In genomic region chrX:63466690-63467089, GRCh38 we compare ENCODE assay signal across 16 cellular contexts.
DNase-seq lines count a peak whose midpoint lies in the region; ATAC-seq and TF ChIP-seq lines count a peak whose summit lies in the region.
"Had no signal": no experiment of that assay in that cellular context is flagged by ENCODE, and none has a peak within 500 bp of the region (broad histone marks: within the 10 kb centered on the region; RNA-seq: fewer than 3 reads in every experiment).

No MANE protein-coding gene starts in this region.

- ATAC-seq in GM19452 (IDR thresholded peaks at IDR 0.05; ENCODE audit: unreplicated experiment), result no peak
- no peak for ATAC-seq in GM18909 (IDR thresholded peaks at IDR 0.05; ENCODE audit: poor library complexity, unreplicated experiment)

- H2BK5ac ChIP-seq in mesendoderm (ENCODE audit: low read length), result no peak overlapping the region

- H3K23ac ChIP-seq in mesendoderm (ENCODE audit: low read length), result no peak overlapping the region

- no peak overlapping the region for H2BK15ac ChIP-seq in mesendoderm (replicated peaks; ENCODE audit: low read depth)

- TF ChIP-seq CTCF in BE2C (IDR thresholded peaks at IDR 0.05; ENCODE audit: low read depth, low read length), result 0 out of 2 replicates have a peak, but pooled peaks have one; percentile 16
- 0 out of 2 replicates have a peak, but pooled peaks have one; percentile 23 for TF ChIP-seq CTCF in PC-9 (conservative IDR thresholded peaks at IDR 0.05)
- no peak for TF ChIP-seq CTCF in osteoblast (IDR thresholded peaks at IDR 0.05; ENCODE audit: extremely low read depth, low read depth, low read length)

- no peaks in the 10 kb centered on the region for H3K9me2 ChIP-seq in PC-9 (ENCODE audit: insufficient read depth)

- CTCF ChIA-PET in PC-9 (lab: Charles Lee), result no interaction called here

- no peak overlapping the region for H2BK120ac ChIP-seq in mesendoderm (ENCODE audit: low read depth, low read length)

- H3F3A ChIP-seq in PC-9 (ENCODE audit: insufficient read depth, low read depth), result no peaks in the 10 kb centered on the region

- DNase-seq in BE2C (no peak), H7 (peak; percentile 2), PC-9 (no peak), erythroblast (lab: John Stamatoyannopoulos, UW) (peak; percentile 0 to 12), mesendoderm (no peak), osteoblast (ENCODE audit: insufficient read length, low spot score, missing footprints) (no peak)
- DNase-seq: ACHN, NCI-H1092 treated with DMSO at 0.1 percent for 48 hours, NCI-H187, NCI-H446 treated with DMSO at 0.1 percent for 48 hours, NCI-H774, SIG-M5, T-helper 2 cell had no signal

- no peak overlapping the region for H4K5ac ChIP-seq in mesendoderm (ENCODE audit: low read length)

- H2AFZ ChIP-seq in PC-9, result no peak overlapping the region
- H2AFZ ChIP-seq in osteoblast (ENCODE audit: low read length), result no peak overlapping the region

- no peak overlapping the region for H3K18ac ChIP-seq in mesendoderm (ENCODE audit: low read length)

- no CpG with 5 or more reads among the region's 4 CpGs for WGBS in mesendoderm (ENCODE audit: extremely low coverage, insufficient coverage, low lambda C conversion rate)

- H3K27ac ChIP-seq in PC-9 (no peak overlapping the region), mesendoderm (ENCODE audit: low read depth, low read length) (no peak overlapping the region), osteoblast (ENCODE audit: low read depth, low read length) (no peak overlapping the region)
- H3K27ac ChIP-seq: BLaER1 had no signal

- H3K79me2 ChIP-seq in PC-9 (ENCODE audit: low read depth) (no peaks in the 10 kb centered on the region), mesendoderm (ENCODE audit: control insufficient read depth, insufficient read depth, low read length) (no peaks in the 10 kb centered on the region), osteoblast (ENCODE audit: insufficient read depth, low read length) (no peaks in the 10 kb centered on the region)

- no peak for TF ChIP-seq POLR2A in erythroblast (IDR thresholded peaks at IDR 0.05; ENCODE audit: low read length)

- H3K79me1 ChIP-seq in mesendoderm (ENCODE audit: low read length), result no peaks in the 10 kb centered on the region

- H3K4me3 ChIP-seq in BE2C (ENCODE audit: low read depth, low read length) (no peak overlapping the region), H7 (ENCODE audit: insufficient read depth, low read depth, low read length) (no peak overlapping the region), PC-9 (no peak overlapping the region), mesendoderm (ENCODE audit: low read length) (no peak overlapping the region), osteoblast (ENCODE audit: insufficient read depth, low read length) (no peak overlapping the region)
- H3K4me3 ChIP-seq: BLaER1 had no signal

- BruUV-seq in PC-9 (replicated peaks; lab: Mats Ljungman, UMichigan), result no TSS peak

- no peak overlapping the region for H3K56ac ChIP-seq in mesendoderm (ENCODE audit: low read length)

- H3K4me1 ChIP-seq in BE2C, result no peaks in the 10 kb centered on the region
- H3K4me1 ChIP-seq in PC-9 (replicated peaks; ENCODE audit: insufficient read depth), result no peaks in the 10 kb centered on the region
- no peaks in the 10 kb centered on the region for H3K4me1 ChIP-seq in mesendoderm (ENCODE audit: control insufficient read depth, low read depth, low read length)
- H3K4me1 ChIP-seq in osteoblast (ENCODE audit: insufficient read depth, low read length), result no peaks in the 10 kb centered on the region
- H3K4me1 ChIP-seq: BLaER1 had no signal

- intact Hi-C loops in PC-9 (cut with micrococcal nuclease; ENCODE audit: unreplicated experiment), result no loop called here

- H3K36me3 ChIP-seq in BE2C (no peaks in the 10 kb centered on the region), H7 (replicated peaks; ENCODE audit: control insufficient read depth, insufficient read depth, low read length) (no peaks in the 10 kb centered on the region), PC-9 (ENCODE audit: low read depth) (no peaks in the 10 kb centered on the region; the same call in 1 of the 2 replicates), mesendoderm (ENCODE audit: control insufficient read depth, insufficient read depth, low read length) (no peaks in the 10 kb centered on the region), osteoblast (ENCODE audit: insufficient read depth, low read length) (no peaks in the 10 kb centered on the region)
- H3K36me3 ChIP-seq: BLaER1 had no signal

- no peak overlapping the region for H4K8ac ChIP-seq in mesendoderm (ENCODE audit: low read depth, low read length)

- H3K9me3 ChIP-seq in BE2C (no peaks in the 10 kb centered on the region), PC-9 (ENCODE audit: insufficient read depth, low read depth) (no peaks in the 10 kb centered on the region), osteoblast (ENCODE audit: low read depth, low read length) (peaks cover 3% of the 10 kb centered on the region)

- H3K9ac ChIP-seq in mesendoderm (ENCODE audit: low read length), result no peak overlapping the region
- H3K9ac ChIP-seq: BLaER1 had no signal

- no peak overlapping the region for H3K4me2 ChIP-seq in PC-9
- no peak overlapping the region for H3K4me2 ChIP-seq in mesendoderm (ENCODE audit: low read length)
- no peak overlapping the region for H3K4me2 ChIP-seq in osteoblast (ENCODE audit: insufficient read depth, low read length)
- H3K4me2 ChIP-seq: BLaER1 had no signal

- H2AK5ac ChIP-seq in mesendoderm (ENCODE audit: low read length), result no peak overlapping the region

- H3K4ac ChIP-seq in mesendoderm (ENCODE audit: low read depth, low read length), result no peak overlapping the region

- H3K27me3 ChIP-seq in BE2C (no peaks in the 10 kb centered on the region), H7 (ENCODE audit: control insufficient read depth, insufficient read depth, low read length) (no peaks in the 10 kb centered on the region; the same call in 1 of the 2 replicates), PC-9 (ENCODE audit: insufficient read depth, low read depth) (no peaks in the 10 kb centered on the region), mesendoderm (ENCODE audit: insufficient read depth, low read length, poor library complexity) (no peaks in the 10 kb centered on the region), osteoblast (ENCODE audit: insufficient read depth, low read length) (no peaks in the 10 kb centered on the region)
- H3K27me3 ChIP-seq: BLaER1 had no signal

- H4K20me1 ChIP-seq in PC-9 (ENCODE audit: insufficient read depth), result no peaks in the 10 kb centered on the region
- no peaks in the 10 kb centered on the region for H4K20me1 ChIP-seq in osteoblast (ENCODE audit: insufficient read depth, low read length)
- H4K20me1 ChIP-seq: BLaER1 had no signal

- POLR2A ChIA-PET in PC-9 (lab: Charles Lee; ENCODE audit: unreplicated experiment), result no interaction called here

Comparison
In these comparisons a context has a peak if more than half of its experiments do, and no peak if none do; other contexts are left out.
1. DNase-seq: peak in H7 (single experiment) and erythroblast (2 of 2); none in BE2C (single experiment), PC-9 (0 of 2), mesendoderm (single experiment) and osteoblast (single experiment).